Comparison of ENCODE assay signal across 1 cellular context in the genomic region with DNA sequence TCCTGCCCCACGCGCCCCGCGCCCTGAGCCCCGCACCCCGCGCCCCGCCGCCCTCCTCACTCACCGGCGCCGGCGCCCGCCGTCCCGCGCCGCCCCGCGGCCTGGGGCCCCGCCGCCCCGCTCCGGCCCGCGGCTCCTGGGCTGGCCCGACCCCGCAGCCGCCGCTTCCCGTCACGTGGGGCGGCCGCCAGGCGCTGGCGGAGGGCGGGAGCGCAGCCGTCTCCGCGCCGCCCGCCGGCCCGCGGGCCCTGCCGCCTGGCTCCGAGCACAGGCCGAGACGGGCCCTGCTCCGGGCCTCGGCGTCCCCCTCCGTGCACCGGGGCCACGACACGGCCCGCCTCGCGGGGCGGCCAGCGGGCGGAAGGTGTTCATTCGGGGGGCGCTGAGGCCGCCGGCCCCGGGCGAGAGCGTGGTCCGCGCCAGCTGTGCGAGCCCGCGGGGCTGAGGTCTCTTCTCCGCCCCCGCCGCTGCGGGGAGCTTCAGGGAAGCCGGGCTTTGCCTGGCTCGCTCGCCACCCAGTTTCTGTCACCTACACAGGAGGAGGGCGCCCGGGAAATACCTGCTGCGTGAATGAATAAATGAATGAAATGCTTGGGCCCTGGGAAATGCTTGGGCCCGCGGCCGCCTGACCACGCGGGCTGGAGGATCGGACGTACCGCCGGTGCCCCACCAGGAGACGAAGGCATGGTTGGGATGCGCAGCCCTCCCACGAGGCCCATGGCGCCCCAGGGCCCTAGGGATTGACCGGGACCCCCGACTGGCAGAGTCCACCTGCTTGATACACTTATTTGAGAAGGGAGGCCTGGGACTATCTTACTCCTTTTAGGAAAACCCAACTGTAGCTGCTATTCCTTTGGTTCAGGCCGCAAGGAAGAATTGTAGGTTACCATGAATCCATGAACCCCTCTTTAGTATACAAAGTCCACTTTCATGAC.
TF ChIP-seq lines count a peak whose summit lies in the region.

TSS of gene TGFBRAP1 (minus strand) at position 175 of the 935 bp plus-strand sequence. CDS start 21,434 bp downstream, outside the sequence.

TF ChIP-seq in K562, 482 proteins besides CTCF, POLR2A, EP300 and RAD21 (continued from another document and continues in another):
- TF ChIP-seq, protein P1, sequence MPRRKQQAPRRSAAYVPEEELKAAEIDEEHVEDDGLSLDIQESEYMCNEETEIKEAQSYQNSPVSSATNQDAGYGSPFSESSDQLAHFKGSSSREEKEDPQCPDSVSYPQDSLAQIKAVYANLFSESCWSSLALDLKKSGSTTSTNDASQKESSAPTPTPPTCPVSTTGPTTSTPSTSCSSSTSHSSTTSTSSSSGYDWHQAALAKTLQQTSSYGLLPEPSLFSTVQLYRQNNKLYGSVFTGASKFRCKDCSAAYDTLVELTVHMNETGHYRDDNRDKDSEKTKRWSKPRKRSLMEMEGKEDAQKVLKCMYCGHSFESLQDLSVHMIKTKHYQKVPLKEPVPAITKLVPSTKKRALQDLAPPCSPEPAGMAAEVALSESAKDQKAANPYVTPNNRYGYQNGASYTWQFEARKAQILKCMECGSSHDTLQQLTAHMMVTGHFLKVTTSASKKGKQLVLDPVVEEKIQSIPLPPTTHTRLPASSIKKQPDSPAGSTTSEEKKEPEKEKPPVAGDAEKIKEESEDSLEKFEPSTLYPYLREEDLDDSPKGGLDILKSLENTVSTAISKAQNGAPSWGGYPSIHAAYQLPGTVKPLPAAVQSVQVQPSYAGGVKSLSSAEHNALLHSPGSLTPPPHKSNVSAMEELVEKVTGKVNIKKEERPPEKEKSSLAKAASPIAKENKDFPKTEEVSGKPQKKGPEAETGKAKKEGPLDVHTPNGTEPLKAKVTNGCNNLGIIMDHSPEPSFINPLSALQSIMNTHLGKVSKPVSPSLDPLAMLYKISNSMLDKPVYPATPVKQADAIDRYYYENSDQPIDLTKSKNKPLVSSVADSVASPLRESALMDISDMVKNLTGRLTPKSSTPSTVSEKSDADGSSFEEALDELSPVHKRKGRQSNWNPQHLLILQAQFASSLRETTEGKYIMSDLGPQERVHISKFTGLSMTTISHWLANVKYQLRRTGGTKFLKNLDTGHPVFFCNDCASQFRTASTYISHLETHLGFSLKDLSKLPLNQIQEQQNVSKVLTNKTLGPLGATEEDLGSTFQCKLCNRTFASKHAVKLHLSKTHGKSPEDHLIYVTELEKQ (CRISPR knock-in tag; IDR thresholded peaks at IDR 0.05) = no peak
- TF ChIP-seq RBBP5 (IDR thresholded peaks at IDR 0.05; ENCODE audit: borderline replicate concordance, insufficient read depth, low read length, poor library complexity, severe bottlenecking) (peak; percentile 85), NCOA1 (IDR thresholded peaks at IDR 0.05; ENCODE audit: low read depth) (no peak), ZNF253 (CRISPR knock-in tag; conservative IDR thresholded peaks at IDR 0.05) (no peak), ZNF518B (CRISPR knock-in tag; IDR thresholded peaks at IDR 0.05) (no peak), ZNF586 (CRISPR knock-in tag; conservative IDR thresholded peaks at IDR 0.05) (no peak), THRA (IDR thresholded peaks at IDR 0.05) (no peak), MED1 (CRISPR knock-in tag; IDR thresholded peaks at IDR 0.05; ENCODE audit: borderline replicate concordance) (no peak), ZNF324 (CRISPR knock-in tag; IDR thresholded peaks at IDR 0.05) (0 out of 2 replicates have a peak, but pooled peaks have one; percentile 13), ARNT (IDR thresholded peaks at IDR 0.05) (no peak), SMAD1 (IDR thresholded peaks at IDR 0.05; ENCODE audit: low read depth, low read length, partially characterized antibody) (no peak), VEZF1 (CRISPR knock-in tag; IDR thresholded peaks at IDR 0.05) (peak; percentile 82), POLR2G (IDR thresholded peaks at IDR 0.05; ENCODE audit: low read depth, low read length) (peak; percentile 93), ZBTB43 (CRISPR knock-in tag; IDR thresholded peaks at IDR 0.05) (no peak), PCBP1 (IDR thresholded peaks at IDR 0.05; ENCODE audit: low read depth, low read length, poor library complexity, severe bottlenecking) (no peak), MYNN (IDR thresholded peaks at IDR 0.05) (no peak), MYNN (CRISPR knock-in tag; IDR thresholded peaks at IDR 0.05) (no peak), ESRRA (IDR thresholded peaks at IDR 0.05; ENCODE audit: borderline replicate concordance, low read depth) (no peak; the same call in 1 of the 2 replicates), CHD1 (IDR thresholded peaks at IDR 0.05; ENCODE audit: low read length) (no peak), DACH1 (IDR thresholded peaks at IDR 0.05; ENCODE audit: partially characterized antibody) (no peak), MYC (IDR thresholded peaks at IDR 0.05; ENCODE audit: low read depth, low read length) (peak; percentile 28), MYC (CRISPR knock-in tag; IDR thresholded peaks at IDR 0.05; ENCODE audit: borderline replicate concordance, low read depth) (peak; percentile 78; the same call in 1 of the 2 replicates), CREM (IDR thresholded peaks at IDR 0.05; ENCODE audit: low read depth) (no peak), HES1 (IDR thresholded peaks at IDR 0.05; ENCODE audit: low read depth) (no peak), KLF13 (tag; IDR thresholded peaks at IDR 0.05; ENCODE audit: borderline replicate concordance, low read depth) (no peak), POLR3G (IDR thresholded peaks at IDR 0.05; ENCODE audit: extremely low read depth, insufficient read length, insufficient replicate concordance) (no peak), MCM5 (IDR thresholded peaks at IDR 0.05; ENCODE audit: low read depth) (no peak), KAT2B (IDR thresholded peaks at IDR 0.05; ENCODE audit: low read depth, low read length) (no peak), DEAF1 (CRISPR knock-in tag; IDR thresholded peaks at IDR 0.05) (no peak), TBP (optimal IDR thresholded peaks at IDR 0.05; ENCODE audit: low read depth, low read length) (no peak), KDM2B (CRISPR knock-in tag; IDR thresholded peaks at IDR 0.05) (no peak), NR1H2 (CRISPR knock-in tag; IDR thresholded peaks at IDR 0.05) (0 out of 2 replicates have a peak, but pooled peaks have one; percentile 42), SMARCC2 (IDR thresholded peaks at IDR 0.05; ENCODE audit: low read depth) (no peak), ADNP (tag; IDR thresholded peaks at IDR 0.05) (no peak), ZKSCAN1 (IDR thresholded peaks at IDR 0.05; ENCODE audit: low read depth, low read length) (no peak), TAF7 (tag; IDR thresholded peaks at IDR 0.05) (no peak), ZNF224 (CRISPR knock-in tag; IDR thresholded peaks at IDR 0.05) (no peak)
- TF ChIP-seq, protein P2, sequence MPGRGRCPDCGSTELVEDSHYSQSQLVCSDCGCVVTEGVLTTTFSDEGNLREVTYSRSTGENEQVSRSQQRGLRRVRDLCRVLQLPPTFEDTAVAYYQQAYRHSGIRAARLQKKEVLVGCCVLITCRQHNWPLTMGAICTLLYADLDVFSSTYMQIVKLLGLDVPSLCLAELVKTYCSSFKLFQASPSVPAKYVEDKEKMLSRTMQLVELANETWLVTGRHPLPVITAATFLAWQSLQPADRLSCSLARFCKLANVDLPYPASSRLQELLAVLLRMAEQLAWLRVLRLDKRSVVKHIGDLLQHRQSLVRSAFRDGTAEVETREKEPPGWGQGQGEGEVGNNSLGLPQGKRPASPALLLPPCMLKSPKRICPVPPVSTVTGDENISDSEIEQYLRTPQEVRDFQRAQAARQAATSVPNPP (IDR thresholded peaks at IDR 0.05; ENCODE audit: borderline replicate concordance, insufficient read depth, insufficient read length) = no peak
- TF ChIP-seq, protein P3, sequence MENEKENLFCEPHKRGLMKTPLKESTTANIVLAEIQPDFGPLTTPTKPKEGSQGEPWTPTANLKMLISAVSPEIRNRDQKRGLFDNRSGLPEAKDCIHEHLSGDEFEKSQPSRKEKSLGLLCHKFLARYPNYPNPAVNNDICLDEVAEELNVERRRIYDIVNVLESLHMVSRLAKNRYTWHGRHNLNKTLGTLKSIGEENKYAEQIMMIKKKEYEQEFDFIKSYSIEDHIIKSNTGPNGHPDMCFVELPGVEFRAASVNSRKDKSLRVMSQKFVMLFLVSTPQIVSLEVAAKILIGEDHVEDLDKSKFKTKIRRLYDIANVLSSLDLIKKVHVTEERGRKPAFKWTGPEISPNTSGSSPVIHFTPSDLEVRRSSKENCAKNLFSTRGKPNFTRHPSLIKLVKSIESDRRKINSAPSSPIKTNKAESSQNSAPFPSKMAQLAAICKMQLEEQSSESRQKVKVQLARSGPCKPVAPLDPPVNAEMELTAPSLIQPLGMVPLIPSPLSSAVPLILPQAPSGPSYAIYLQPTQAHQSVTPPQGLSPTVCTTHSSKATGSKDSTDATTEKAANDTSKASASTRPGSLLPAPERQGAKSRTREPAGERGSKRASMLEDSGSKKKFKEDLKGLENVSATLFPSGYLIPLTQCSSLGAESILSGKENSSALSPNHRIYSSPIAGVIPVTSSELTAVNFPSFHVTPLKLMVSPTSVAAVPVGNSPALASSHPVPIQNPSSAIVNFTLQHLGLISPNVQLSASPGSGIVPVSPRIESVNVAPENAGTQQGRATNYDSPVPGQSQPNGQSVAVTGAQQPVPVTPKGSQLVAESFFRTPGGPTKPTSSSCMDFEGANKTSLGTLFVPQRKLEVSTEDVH (IDR thresholded peaks at IDR 0.05; ENCODE audit: low read depth, partially characterized antibody) = no peak
